8 cellular contexts compared by ENCODE assay signal in genomic region chr17:10631048-10631700, GRCh38. TPM values are rescaled to one million over a fixed set of nuclear protein-coding genes. Genes with fewer than 3 reads are reported as not detected.
DNase-seq lines count a peak whose midpoint lies in the region; ATAC-seq and TF ChIP-seq lines count a peak whose summit lies in the region.

No MANE protein-coding gene starts in this region.

- H3K27ac Mint-ChIP-seq in nephron = peak overlapping the region in 2 of 3 experiments; percentile 45 to 66

- H3K4me3 ChIP-seq in left ventricle myocardium inferior (no peak overlapping the region), mammary epithelial cell (replicated peaks in 1 of 3; ENCODE audit: insufficient read depth in 1 of 3, low read depth in 2 of 3, low read length in 3 of 3) (no peak overlapping the region)

- TF ChIP-seq CTCF in left ventricle myocardium inferior (IDR thresholded peaks at IDR 0.05; ENCODE audit: borderline replicate concordance) (peak; percentile 71), mammary epithelial cell (conservative IDR thresholded peaks at IDR 0.05 in 1 of 2, IDR thresholded peaks at IDR 0.05 in 1 of 2; ENCODE audit: extremely low read depth in 1 of 2, insufficient read depth in 1 of 2, low read depth in 1 of 2, low read length in 2 of 2) (peak; percentile 76 to 83), nephron (IDR thresholded peaks at IDR 0.05; ENCODE audit: unreplicated experiment in 3 of 3) (peak; percentile 70 to 81 (median 81))

- H3K9me3 ChIP-seq in left ventricle myocardium inferior (replicated peaks) = no peaks in the 10 kb centered on the region
- H3K9me3 ChIP-seq in mammary epithelial cell (replicated peaks; ENCODE audit: insufficient read depth, low read length) = no peaks in the 10 kb centered on the region

- no peaks in the 10 kb centered on the region for H4K20me1 ChIP-seq in mammary epithelial cell (ENCODE audit: insufficient read depth, low read length)

- peaks cover 11% of the 10 kb centered on the region for H3K4me1 Mint-ChIP-seq in nephron

- dilution Hi-C loops in mammary epithelial cell (cut with HindIII; ENCODE audit: low sequenced_read_pairs) = no loop called here

- in situ Hi-C loops in mammary epithelial cell (cut with MboI; ENCODE audit: low sequenced_read_pairs in 2 of 2) = loop anchor here in 1 of 2 donors (25.0 kb wide), 1 partner anchor 1356 kb away; the partner anchor contains the start of gene ZNF18

- H3K9ac ChIP-seq in mammary epithelial cell (ENCODE audit: insufficient read depth, low read length) = no peak overlapping the region

- H3K36me3 Mint-ChIP-seq in nephron (ENCODE audit: low read depth) = peaks cover 30% of the 10 kb centered on the region

- H3K4me1 ChIP-seq in left ventricle myocardium inferior (no peaks in the 10 kb centered on the region), mammary epithelial cell (ENCODE audit: insufficient read depth, low read length) (no peaks in the 10 kb centered on the region)

- H3K79me2 ChIP-seq in mammary epithelial cell (ENCODE audit: insufficient read depth, low read length) = no peaks in the 10 kb centered on the region

- DNase-seq in left ventricle myocardium inferior (no peak), left cardiac atrium (no peak), NCI-H748 treated with DMSO at 0.1 percent for 48 hours (lab: John Stamatoyannopoulos, UW) (peak; percentile 8), mammary epithelial cell (no peak), GOT3 (lab: John Stamatoyannopoulos, UW) (no peak)

- H2AFZ ChIP-seq in mammary epithelial cell (ENCODE audit: low read depth, low read length) = peak overlapping the region; percentile 42

- H3K9me3 Mint-ChIP-seq in nephron = no peaks in the 10 kb centered on the region

- intact Hi-C loops in left ventricle myocardium inferior (cut with micrococcal nuclease) (no loop called here), left cardiac atrium (cut with DNase I) (no loop called here), mammary epithelial cell (cut with micrococcal nuclease) (loop anchor here (5.0 kb wide), 1 partner anchor 216 kb away; no protein-coding TSS in a partner anchor)

- no TSS peak for BruUV-seq in mammary epithelial cell (replicated peaks; lab: Mats Ljungman, UMichigan)

- no peak overlapping the region for H3K27ac ChIP-seq in left ventricle myocardium inferior (replicated peaks)
- no peak overlapping the region for H3K27ac ChIP-seq in mammary epithelial cell (ENCODE audit: insufficient read depth, low read depth, low read length)

- peak overlapping the region in 1 of 3 experiments; percentile 19 for H3K4me3 Mint-ChIP-seq in nephron

- CTCF ChIA-PET in mammary epithelial cell (lab: Charles Lee; ENCODE audit: low non-redundant PET) = no interaction called here

- H3K27me3 Mint-ChIP-seq in nephron (ENCODE audit: low read depth) = no peaks in the 10 kb centered on the region

- 27% methylated on average over 14 of the region's 18 CpGs for WGBS in mammary epithelial cell (ENCODE audit: low coverage, missing lambda C conversion rate)

- ATAC-seq in left cardiac atrium (no peak), GM18505 (IDR thresholded peaks at IDR 0.05; ENCODE audit: unreplicated experiment) (no peak), GM19397 (IDR thresholded peaks at IDR 0.05; ENCODE audit: unreplicated experiment) (no peak)

- H3K36me3 ChIP-seq in left ventricle myocardium inferior (peaks cover 24% of the 10 kb centered on the region), mammary epithelial cell (ENCODE audit: insufficient read depth, low read length) (no peaks in the 10 kb centered on the region)

- H3K27me3 ChIP-seq in left ventricle myocardium inferior (ENCODE audit: low read depth) (no peaks in the 10 kb centered on the region), mammary epithelial cell (ENCODE audit: insufficient read depth, low read length) (no peaks in the 10 kb centered on the region)

- no peak for TF ChIP-seq POLR2A in GM18505 (IDR thresholded peaks at IDR 0.05; ENCODE audit: borderline replicate concordance, extremely low read depth, insufficient read depth, insufficient read length)

- H3K4me2 ChIP-seq in mammary epithelial cell (ENCODE audit: insufficient read depth, low read depth, low read length) = no peak overlapping the region

RNA-seq across cellular contexts. Expression of gene MYH3, which starts 25.9 kb away (rescaled TPM):
- total RNA-seq in left ventricle myocardium inferior = 0.88 TPM
- total RNA-seq in left cardiac atrium = 1 to 10 TPM in 1 of 2 donors, under 1 TPM in 1; 0.53 to 1.9 TPM
- 1 to 10 TPM in 1 of 2 donors, under 1 TPM in 1; 0.17 to 1.6 TPM for total RNA-seq in mammary epithelial cell
- polyA plus RNA-seq in mammary epithelial cell = 0.63 TPM
- not detected for polyA minus RNA-seq in mammary epithelial cell
